18 cellular contexts compared by ENCODE assay signal in genomic region chr3:183284570-183284969, GRCh38. TPM values are rescaled to one million over a fixed set of nuclear protein-coding genes. Genes with fewer than 3 reads are reported as not detected.
DNase-seq lines count a peak whose midpoint lies in the region; ATAC-seq, FAIRE-seq and TF ChIP-seq lines count a peak whose summit lies in the region.
"Had no signal": no experiment of that assay in that cellular context is flagged by ENCODE, and none has a peak within 500 bp of the region (broad histone marks: within the 10 kb centered on the region; RNA-seq: fewer than 3 reads in every experiment).

No MANE protein-coding gene starts in this region.

- no peaks in the 10 kb centered on the region for H3K79me2 ChIP-seq in neural progenitor cell (ENCODE audit: low read depth)

- H3K27ac ChIP-seq in A549 = peak overlapping the region; percentile 77 to 85; a peak in 5 of 6 replicates
- H3K27ac ChIP-seq in CD4-positive, alpha-beta T cell (ENCODE audit: low read depth, low read length) = no peak overlapping the region
- H3K27ac ChIP-seq in neural progenitor cell = no peak overlapping the region
- H3K27ac ChIP-seq: VCaP had no signal

- intact Hi-C loops in CD4-positive, alpha-beta T cell (cut with DNase I, micrococcal nuclease) = loop anchor here in 1 of 2 experiments (2.0 to 10.0 kb wide), 2 partner anchors 78 to 100 kb away; no protein-coding TSS in a partner anchor

- CTCF ChIA-PET in A549 (lab: Yijun Ruan, JAX) = interaction anchor here (1.0 to 3.0 kb wide), 5 partner anchors 12 to 100 kb away, joined by 3 to 9 read pairs (median 5); no protein-coding TSS in a partner anchor
- CTCF ChIA-PET in CD4-positive, alpha-beta T cell (lab: Charles Lee) = interaction anchor here (1.1 kb wide), 1 partner anchor 97 kb away, joined by 3 read pairs; no protein-coding TSS in a partner anchor

- no peaks in the 10 kb centered on the region for H3K36me3 Mint-ChIP-seq in CD4-positive, alpha-beta T cell (ENCODE audit: low read depth)
- peaks cover 13% of the 10 kb centered on the region for H3K36me3 Mint-ChIP-seq in activated naive CD8-positive, alpha-beta T cell treated with anti-CD3 and anti-CD28 coated beads for 36 hours
- H3K36me3 Mint-ChIP-seq in immature natural killer cell (no peaks in the 10 kb centered on the region), neural progenitor cell (peaks cover 1% of the 10 kb centered on the region)
- H3K36me3 Mint-ChIP-seq: T-cell had no signal

- 92% methylated on average over 3 of the region's 3 CpGs for WGBS in A549 (ENCODE audit: missing lambda C conversion rate)

- no peak for TF ChIP-seq POLR2A in A549 (IDR thresholded peaks at IDR 0.05; ENCODE audit: low read length)

- H4K20me1 ChIP-seq in neural progenitor cell (ENCODE audit: low read depth) = no peaks in the 10 kb centered on the region

- H3K36me3 ChIP-seq in neural progenitor cell = no peaks in the 10 kb centered on the region
- H3K36me3 ChIP-seq: right atrium auricular region had no signal

- no peak overlapping the region for H3K9ac ChIP-seq in neural progenitor cell

- no peaks in the 10 kb centered on the region for H3K27me3 ChIP-seq in CD4-positive, alpha-beta T cell (ENCODE audit: control insufficient read depth, insufficient read depth, low read length)
- H3K27me3 ChIP-seq in neural progenitor cell = no peaks in the 10 kb centered on the region
- H3K27me3 ChIP-seq: right atrium auricular region had no signal

- no peak for ATAC-seq in A549
- no peak for ATAC-seq in CD4-positive, alpha-beta T cell (ENCODE audit: poor library complexity)
- no peak for ATAC-seq in HG03520 (IDR thresholded peaks at IDR 0.05; ENCODE audit: unreplicated experiment)
- ATAC-seq: T-cell had no signal

- no peak for TF ChIP-seq EP300 in A549 (IDR thresholded peaks at IDR 0.05)

- POLR2A ChIA-PET in A549 (lab: Yijun Ruan, JAX) = interaction anchor here (2.1 kb wide), 1 partner anchor 10 kb away, joined by 7 read pairs; no protein-coding TSS in a partner anchor
- POLR2A ChIA-PET in CD4-positive, alpha-beta T cell (lab: Charles Lee) = interaction anchor here (1.6 to 1.9 kb wide), 2 partner anchors 31 to 60 kb away, joined by 5 read pairs; partner anchors contain the start of gene B3GNT5

- peaks cover 28% of the 10 kb centered on the region for H3K4me1 Mint-ChIP-seq in CD4-positive, alpha-beta T cell (ENCODE audit: low read depth)
- H3K4me1 Mint-ChIP-seq in activated naive CD8-positive, alpha-beta T cell treated with anti-CD3 and anti-CD28 coated beads for 36 hours = peaks cover 39% of the 10 kb centered on the region
- peaks cover 23 to 26% of the 10 kb centered on the region in 2 donors for H3K4me1 Mint-ChIP-seq in immature natural killer cell
- no peaks in the 10 kb centered on the region for H3K4me1 Mint-ChIP-seq in neural progenitor cell

- H2AFZ ChIP-seq in neural progenitor cell (replicated peaks) = no peak overlapping the region

- no peaks in the 10 kb centered on the region for H3K27me3 Mint-ChIP-seq in CD4-positive, alpha-beta T cell
- no peaks in the 10 kb centered on the region for H3K27me3 Mint-ChIP-seq in activated naive CD8-positive, alpha-beta T cell treated with anti-CD3 and anti-CD28 coated beads for 36 hours
- peaks cover 2 to 5% (median 3%) of the 10 kb centered on the region in 3 donors for H3K27me3 Mint-ChIP-seq in immature natural killer cell (ENCODE audit: low read depth in 3 of 3)
- peaks cover 2% of the 10 kb centered on the region for H3K27me3 Mint-ChIP-seq in neural progenitor cell (ENCODE audit: insufficient read depth, low read depth)
- H3K27me3 Mint-ChIP-seq: T-cell had no signal

- H3K4me1 ChIP-seq in A549 (peaks cover 36% of the 10 kb centered on the region), neural progenitor cell (no peaks in the 10 kb centered on the region)

- H3K9me3 Mint-ChIP-seq in CD4-positive, alpha-beta T cell = no peaks in the 10 kb centered on the region
- H3K9me3 Mint-ChIP-seq in activated naive CD8-positive, alpha-beta T cell treated with anti-CD3 and anti-CD28 coated beads for 36 hours = peaks cover 2% of the 10 kb centered on the region
- H3K9me3 Mint-ChIP-seq in immature natural killer cell = no peaks in the 10 kb centered on the region
- H3K9me3 Mint-ChIP-seq in neural progenitor cell = no peaks in the 10 kb centered on the region
- H3K9me3 Mint-ChIP-seq: activated T-helper 2 cell treated with anti-CD3 and anti-CD28 coated beads, Interferon-gamma antibody, Interleukin-2, Interleukin-4, amounts not matched to agents 10 μg/mL and 5 μg/mL and 100 μg/mL, durations not matched to agents 14 hours and 24 hours and 36 hours; T-cell had no signal

- FAIRE-seq in A549 (lab: Jason Lieb, UNC) = no peak

- H3K4me3 Mint-ChIP-seq in CD4-positive, alpha-beta T cell = no peak overlapping the region
- H3K4me3 Mint-ChIP-seq in activated naive CD8-positive, alpha-beta T cell treated with anti-CD3 and anti-CD28 coated beads for 36 hours = no peak overlapping the region
- H3K4me3 Mint-ChIP-seq in immature natural killer cell (peak overlapping the region in 1 of 5 donors; percentile 79), neural progenitor cell (no peak overlapping the region)
- H3K4me3 Mint-ChIP-seq: T-cell had no signal

- H3K4me2 ChIP-seq in A549 (no peak overlapping the region), neural progenitor cell (no peak overlapping the region)

- peak overlapping the region; percentile 88 for H3K27ac Mint-ChIP-seq in CD4-positive, alpha-beta T cell
- peak overlapping the region; percentile 97 for H3K27ac Mint-ChIP-seq in activated naive CD8-positive, alpha-beta T cell treated with anti-CD3 and anti-CD28 coated beads for 36 hours
- H3K27ac Mint-ChIP-seq in immature natural killer cell = peak overlapping the region; percentile 95 to 98 (median 97)
- no peak overlapping the region for H3K27ac Mint-ChIP-seq in neural progenitor cell

- TF ChIP-seq CTCF in A549 (IDR thresholded peaks at IDR 0.05) = no peak
- TF ChIP-seq CTCF in CD4-positive, alpha-beta T cell (IDR thresholded peaks at IDR 0.05) = no peak
- TF ChIP-seq CTCF in neural progenitor cell (IDR thresholded peaks at IDR 0.05) = no peak

- H3F3A ChIP-seq in neural progenitor cell (ENCODE audit: low read depth) = no peaks in the 10 kb centered on the region

- no peaks in the 10 kb centered on the region for H3K9me3 ChIP-seq in A549
- no peaks in the 10 kb centered on the region for H3K9me3 ChIP-seq in CD4-positive, alpha-beta T cell (ENCODE audit: control insufficient read depth, low read length)
- H3K9me3 ChIP-seq in neural progenitor cell (ENCODE audit: low read depth) = no peaks in the 10 kb centered on the region
- H3K9me3 ChIP-seq: right atrium auricular region had no signal

- no peak overlapping the region for H3K4me3 ChIP-seq in A549
- H3K4me3 ChIP-seq in neural progenitor cell = no peak overlapping the region
- H3K4me3 ChIP-seq: right atrium auricular region had no signal

- TF ChIP-seq RAD21 in A549 (conservative IDR thresholded peaks at IDR 0.05 in 1 of 2, IDR thresholded peaks at IDR 0.05 in 1 of 2) = no peak

- DNase-seq in A549 (ENCODE audit: low read depth in 1 of 2, low spot score in 1 of 2) = no peak
- no peak for DNase-seq in CD4-positive, alpha-beta T cell
- no peak for DNase-seq in activated naive CD8-positive, alpha-beta T cell treated with anti-CD3 and anti-CD28 coated beads for 36 hours
- DNase-seq in immature natural killer cell = no peak
- DNase-seq in T-helper 9 cell = no peak
- no peak for DNase-seq in neural progenitor cell (ENCODE audit: low spot score)
- DNase-seq: activated CD8-positive, alpha-beta memory T cell treated with anti-CD3 and anti-CD28 coated beads for 24 hours; anterior cingulate cortex; COR-L47; Kasumi-1; NCI-H1105; NCI-H524 treated with DMSO at 0.1 percent for 48 hours; SHP77 treated with DMSO at 0.1 percent for 48 hours had no signal

TF ChIP-seq in A549, 52 proteins besides CTCF, POLR2A, EP300 and RAD21:
- TF ChIP-seq FOXS1 (CRISPR knock-in tag; IDR thresholded peaks at IDR 0.05) = no peak
- no peak for TF ChIP-seq BHLHE40 (IDR thresholded peaks at IDR 0.05; ENCODE audit: low read depth, low read length)
- TF ChIP-seq JUN (IDR thresholded peaks at IDR 0.05) = no peak
- no peak for TF ChIP-seq HDAC2 (IDR thresholded peaks at IDR 0.05)
- TF ChIP-seq HOXB13 (CRISPR knock-in tag; IDR thresholded peaks at IDR 0.05; ENCODE audit: low read depth) = no peak
- TF ChIP-seq EHMT2 (IDR thresholded peaks at IDR 0.05; ENCODE audit: low read depth) = no peak

RNA-seq across cellular contexts. Expression of gene B3GNT5, which starts 31.5 kb away (rescaled TPM):
- polyA plus RNA-seq in A549 (2011; rRNA removed) (10.9 and 11.7 TPM in 2 replicates), A549 (2017; fragmentation: RNase III; extraction: RNeasy Plus Mini Kit Qiagen cat#74134 plus additional on column Dnase treatment) (4.7 to 4.8 TPM (median 4.7 TPM) in 3 replicates), immature natural killer cell (1 to 10 TPM in 1 of 3 donors, under 1 TPM in 1, not detected in 1; 0.48 to 1.1 TPM)
- 1.9 and 2.1 TPM in 2 replicates for polyA plus RNA-seq in A549 (2012; cell fraction: cytosol; rRNA removed)
- 1.00 and 1.5 TPM in 2 replicates for polyA plus RNA-seq in A549 (2012; cell fraction: nucleus; rRNA removed)
- polyA minus RNA-seq in A549 (2011; rRNA and poly(A)+ RNA removed) = 9.8 and 9.9 TPM in 2 replicates
- under 1 TPM; 0.60 to 0.73 TPM for total RNA-seq in CD4-positive, alpha-beta T cell
- 10 to 100 TPM; 11.3 to 13.3 TPM for total RNA-seq in activated naive CD8-positive, alpha-beta T cell treated with anti-CD3 and anti-CD28 coated beads for 36 hours
- 9.0 and 14.1 TPM in 2 replicates for total RNA-seq in neural progenitor cell (ENCODE audit: low replicate concordance)

Comparison
In these comparisons a context has a peak if more than half of its experiments do, and no peak if none do; other contexts are left out.
1. H3K27ac ChIP-seq: peak in A549 (2 of 2); none in CD4-positive, alpha-beta T cell (single experiment) and neural progenitor cell (single experiment).